8 cellular contexts compared by ENCODE assay signal in genomic region chr1:121184290-121185127, GRCh38. TPM values are rescaled to one million over a fixed set of nuclear protein-coding genes. Genes with fewer than 3 reads are reported as not detected.
DNase-seq lines count a peak whose midpoint lies in the region; ATAC-seq and TF ChIP-seq lines count a peak whose summit lies in the region.
"Not testable (repeated sequence)": the region's sequence is repeated elsewhere in the genome, so short reads cannot be mapped to it uniquely, and the experiment has no call there.

FAM72B (minus strand) TSS chr1:121184340; CDS start chr1:121183489, 851 bp downstream.
SRGAP2C (plus strand) TSS chr1:121184975; CDS start chr1:121187447, 2,472 bp downstream.

- not testable (repeated sequence) for H3K4me1 ChIP-seq in DOHH2 (ENCODE audit: control insufficient read depth, low read length)

- not testable (repeated sequence) for H3K9me2 ChIP-seq in DOHH2 (replicated peaks; ENCODE audit: control insufficient read depth, low read length)

- TF ChIP-seq CTCF in DOHH2 (IDR thresholded peaks at IDR 0.05; ENCODE audit: low read depth, low read length, poor library complexity, severe bottlenecking); RWPE1 (conservative IDR thresholded peaks at IDR 0.05; ENCODE audit: low read depth); fibroblast of mammary gland (conservative IDR thresholded peaks at IDR 0.05; ENCODE audit: control insufficient read depth, insufficient read depth, low read depth, low read length): not testable (repeated sequence)

- intact Hi-C loops in activated T-helper 1 cell treated with anti-CD3 and anti-CD28 coated beads, Interleukin-12 subunit alpha, Interleukin-12 subunit beta, Interleukin-2, Interleukin-4 antibody, amounts not matched to agents 30 ng/mL and 10 ng/mL and 1 ng/mL, durations not matched to agents 14 hours and 24 hours and 36 hours (cut with micrococcal nuclease), result not testable (repeated sequence)

- H3K9me3 Mint-ChIP-seq in activated T-helper 1 cell treated with anti-CD3 and anti-CD28 coated beads, Interleukin-12 subunit alpha, Interleukin-12 subunit beta, Interleukin-2, Interleukin-4 antibody, amounts not matched to agents 30 ng/mL and 10 ng/mL and 1 ng/mL, durations not matched to agents 14 hours and 24 hours and 36 hours; natural killer cell treated with Interleukin-12 subunit alpha and Interleukin-12 subunit beta and Interleukin-15 and Interleukin-18, amount 100 ng/mL, for 72 hours: not testable (repeated sequence)

- not testable (repeated sequence) for H3K36me3 Mint-ChIP-seq in activated T-helper 1 cell treated with anti-CD3 and anti-CD28 coated beads, Interleukin-12 subunit alpha, Interleukin-12 subunit beta, Interleukin-2, Interleukin-4 antibody, amounts not matched to agents 30 ng/mL and 10 ng/mL and 1 ng/mL, durations not matched to agents 14 hours and 24 hours and 36 hours (ENCODE audit: low read depth); natural killer cell treated with Interleukin-12 subunit alpha and Interleukin-12 subunit beta and Interleukin-15 and Interleukin-18, amount 100 ng/mL, for 72 hours

- H3K79me2 ChIP-seq in DOHH2 (ENCODE audit: control insufficient read depth, low read length), result not testable (repeated sequence)

- not testable (repeated sequence) for H3F3A ChIP-seq in DOHH2 (ENCODE audit: control insufficient read depth, insufficient read depth)

- H3K9me3 ChIP-seq in DOHH2 (ENCODE audit: control insufficient read depth, insufficient read depth, low read length), result not testable (repeated sequence)

- peak within 1 kb of the TSS; percentile 46 for H3K4me2 ChIP-seq in DOHH2 (ENCODE audit: low read length)

- H3K4me3 Mint-ChIP-seq in activated T-helper 1 cell treated with anti-CD3 and anti-CD28 coated beads, Interleukin-12 subunit alpha, Interleukin-12 subunit beta, Interleukin-2, Interleukin-4 antibody, amounts not matched to agents 30 ng/mL and 10 ng/mL and 1 ng/mL, durations not matched to agents 14 hours and 24 hours and 36 hours, result peak within 1 kb of the TSS; percentile 88
- peak within 1 kb of the TSS; percentile 77 for H3K4me3 Mint-ChIP-seq in natural killer cell treated with Interleukin-12 subunit alpha and Interleukin-12 subunit beta and Interleukin-15 and Interleukin-18, amount 100 ng/mL, for 72 hours

- not testable (repeated sequence) for H3K4me1 Mint-ChIP-seq in activated T-helper 1 cell treated with anti-CD3 and anti-CD28 coated beads, Interleukin-12 subunit alpha, Interleukin-12 subunit beta, Interleukin-2, Interleukin-4 antibody, amounts not matched to agents 30 ng/mL and 10 ng/mL and 1 ng/mL, durations not matched to agents 14 hours and 24 hours and 36 hours (ENCODE audit: low read depth); natural killer cell treated with Interleukin-12 subunit alpha and Interleukin-12 subunit beta and Interleukin-15 and Interleukin-18, amount 100 ng/mL, for 72 hours (ENCODE audit: low read depth in 2 of 2)

- not testable (repeated sequence) for DNase-seq in H7
- DNase-seq in M059J (ENCODE audit: low read depth) (peak; percentile 99), RWPE1 (ENCODE audit: low spot score) (peak; percentile 85), fibroblast of mammary gland (ENCODE audit: low read depth) (peak; percentile 99)
- peak; percentile 90 for DNase-seq in activated T-helper 1 cell treated with anti-CD3 and anti-CD28 coated beads, Interleukin-12 subunit alpha, Interleukin-12 subunit beta, Interleukin-2, Interleukin-4 antibody, amounts not matched to agents 30 ng/mL and 10 ng/mL and 1 ng/mL, durations not matched to agents 14 hours and 24 hours and 36 hours (ENCODE audit: low spot score)
- peak; percentile 96 for DNase-seq in natural killer cell treated with Interleukin-12 subunit alpha and Interleukin-12 subunit beta and Interleukin-15 and Interleukin-18, amount 100 ng/mL, for 72 hours (ENCODE audit: low spot score)
- DNase-seq in stimulated activated naive CD4-positive, alpha-beta T cell (lab: John Stamatoyannopoulos, UW), result peak; percentile 87 to 99 (median 96)

- ATAC-seq in natural killer cell treated with Interleukin-12 subunit alpha and Interleukin-12 subunit beta and Interleukin-15 and Interleukin-18, amount 100 ng/mL, for 72 hours, result peak; percentile 90 to 92

- H3K36me3 ChIP-seq in DOHH2 (ENCODE audit: control insufficient read depth, low read length); H7 (replicated peaks; ENCODE audit: control insufficient read depth, insufficient read depth, low read length): not testable (repeated sequence)

- H3K27ac Mint-ChIP-seq in activated T-helper 1 cell treated with anti-CD3 and anti-CD28 coated beads, Interleukin-12 subunit alpha, Interleukin-12 subunit beta, Interleukin-2, Interleukin-4 antibody, amounts not matched to agents 30 ng/mL and 10 ng/mL and 1 ng/mL, durations not matched to agents 14 hours and 24 hours and 36 hours, result peak within 1 kb of the TSS; percentile 92
- peak within 1 kb of the TSS; percentile 56 to 81 for H3K27ac Mint-ChIP-seq in natural killer cell treated with Interleukin-12 subunit alpha and Interleukin-12 subunit beta and Interleukin-15 and Interleukin-18, amount 100 ng/mL, for 72 hours

- H3K4me3 ChIP-seq in DOHH2 (ENCODE audit: low read length), result peak within 1 kb of the TSS; percentile 68
- peak within 1 kb of the TSS; percentile 41 for H3K4me3 ChIP-seq in H7 (ENCODE audit: insufficient read depth, low read depth, low read length)
- peak within 1 kb of the TSS; percentile 42 for H3K4me3 ChIP-seq in fibroblast of mammary gland (ENCODE audit: control insufficient read depth, low read depth, low read length)

- H4K20me1 ChIP-seq in DOHH2 (ENCODE audit: control insufficient read depth, insufficient read depth, low read depth, low read length), result not testable (repeated sequence)

- CTCF ChIA-PET in RWPE1 (lab: Yijun Ruan, JAX), result not testable (repeated sequence)

- not testable (repeated sequence) for H3K27me3 Mint-ChIP-seq in activated T-helper 1 cell treated with anti-CD3 and anti-CD28 coated beads, Interleukin-12 subunit alpha, Interleukin-12 subunit beta, Interleukin-2, Interleukin-4 antibody, amounts not matched to agents 30 ng/mL and 10 ng/mL and 1 ng/mL, durations not matched to agents 14 hours and 24 hours and 36 hours (ENCODE audit: insufficient read depth); natural killer cell treated with Interleukin-12 subunit alpha and Interleukin-12 subunit beta and Interleukin-15 and Interleukin-18, amount 100 ng/mL, for 72 hours

- H3K27me3 ChIP-seq in DOHH2 (ENCODE audit: control insufficient read depth, low read length); H7 (ENCODE audit: control insufficient read depth, insufficient read depth, low read length): not testable (repeated sequence)

- peak within 1 kb of the TSS; percentile 51 for H3K27ac ChIP-seq in DOHH2 (ENCODE audit: low read depth, low read length)
- peak within 1 kb of the TSS; percentile 83 for H3K27ac ChIP-seq in RWPE1

- POLR2A ChIA-PET in RWPE1 (lab: Yijun Ruan, JAX; ENCODE audit: low non-redundant PET), result not testable (repeated sequence)

RNA-seq across cellular contexts. Expression of gene FAM72B, which starts in this region (rescaled TPM):
- total RNA-seq in H7 (2014; rRNA removed; shearing (Covaris generic)), result 20.6 and 32.4 TPM in 2 replicates
- total RNA-seq in M059J (2014; rRNA removed; shearing (Covaris generic)), result 9.2 and 15.3 TPM in 2 replicates
- 24.3 and 26.1 TPM in 2 replicates for total RNA-seq in activated T-helper 1 cell treated with anti-CD3 and anti-CD28 coated beads, Interleukin-12 subunit alpha, Interleukin-12 subunit beta, Interleukin-2, Interleukin-4 antibody, amounts not matched to agents 30 ng/mL and 10 ng/mL and 1 ng/mL, durations not matched to agents 14 hours and 24 hours and 36 hours
- 10 to 100 TPM; 10.5 to 25.5 TPM for total RNA-seq in natural killer cell treated with Interleukin-12 subunit alpha and Interleukin-12 subunit beta and Interleukin-15 and Interleukin-18, amount 100 ng/mL, for 72 hours

RNA-seq across cellular contexts. Expression of gene SRGAP2C, which starts in this region (rescaled TPM):
- 36.7 and 44.1 TPM in 2 replicates for total RNA-seq in H7 (2014; rRNA removed; shearing (Covaris generic))
- total RNA-seq in M059J (2014; rRNA removed; shearing (Covaris generic)), result 22.7 and 30.3 TPM in 2 replicates
- 52.6 and 52.9 TPM in 2 replicates for total RNA-seq in activated T-helper 1 cell treated with anti-CD3 and anti-CD28 coated beads, Interleukin-12 subunit alpha, Interleukin-12 subunit beta, Interleukin-2, Interleukin-4 antibody, amounts not matched to agents 30 ng/mL and 10 ng/mL and 1 ng/mL, durations not matched to agents 14 hours and 24 hours and 36 hours
- 10 to 100 TPM; 39.3 to 74.3 TPM for total RNA-seq in natural killer cell treated with Interleukin-12 subunit alpha and Interleukin-12 subunit beta and Interleukin-15 and Interleukin-18, amount 100 ng/mL, for 72 hours
